20 cellular contexts compared by ENCODE assay signal in the genomic region with DNA sequence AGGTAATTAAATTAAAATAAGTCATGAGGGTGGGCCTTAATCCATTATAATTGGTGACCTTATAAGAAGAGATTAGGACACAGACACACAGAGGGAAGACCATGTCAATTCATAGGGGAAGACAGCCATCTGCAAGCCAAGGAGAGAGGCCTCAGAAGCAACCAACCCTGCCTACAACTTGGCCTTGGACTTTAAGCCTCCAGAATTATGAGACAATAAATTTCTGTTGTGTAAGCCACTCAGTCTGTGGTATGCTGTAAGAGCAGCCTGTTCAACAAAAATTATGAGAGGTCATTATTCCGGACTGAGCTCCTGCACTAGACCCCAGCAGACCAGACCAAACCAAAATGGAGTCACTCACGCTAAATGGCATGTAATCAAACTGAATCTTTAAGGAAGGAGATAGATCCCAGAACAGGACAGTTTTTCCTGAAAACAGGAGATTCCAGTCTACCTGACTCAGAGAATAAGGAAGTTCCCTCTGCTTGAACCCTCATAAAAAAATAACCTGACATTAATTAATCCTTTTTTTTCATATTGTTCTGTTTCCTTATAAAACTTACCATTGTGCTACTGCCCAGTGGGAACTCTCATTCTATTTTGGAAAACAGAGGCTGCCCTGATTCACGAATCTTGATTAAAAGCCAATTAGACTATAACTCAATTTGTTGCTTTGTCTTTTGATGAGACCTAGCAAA.
"Had no signal": no experiment of that assay in that cellular context is flagged by ENCODE, and none has a peak within 500 bp of the region (broad histone marks: within the 10 kb centered on the region; RNA-seq: fewer than 3 reads in every experiment).

No MANE protein-coding gene starts in this region.

- DNase-seq: activated CD4-positive, alpha-beta T cell treated with anti-CD3 and anti-CD28 coated beads, Interleukin-2, amount 50 U/mL, for 4 hours; activated gamma-delta T cell treated with Interleukin-2 at 50 U/mL for 16 hours; adrenal gland; cerebellar nuclear complex; effector memory CD4-positive, alpha-beta T cell; esophagus squamous epithelium; foreskin fibroblast; glutamatergic neuron; hypothalamus; left ventricle myocardium inferior; mammary epithelial cell; midbrain; occipital lobe; stimulated activated CD4-positive, alpha-beta T cell treated with anti-CD3 and anti-CD28 coated beads, Interleukin-15, amount 100 ng/mL, for 24 hours; stimulated activated CD4-positive, alpha-beta T cell treated with anti-CD3 and anti-CD28 coated beads, Interleukin-4, amount 100 ng/mL, for 1 hour; T-helper 2 cell; upper lobe of right lung had no signal

- H3K27ac ChIP-seq: adrenal gland, esophagus squamous epithelium, left ventricle myocardium inferior, right atrium auricular region, skin epidermis, thoracic aorta, upper lobe of right lung had no signal

- H3K4me3 ChIP-seq: adrenal gland, esophagus squamous epithelium, left ventricle myocardium inferior, right atrium auricular region, skin epidermis, thoracic aorta, upper lobe of right lung had no signal

- H3K36me3 ChIP-seq: adrenal gland, esophagus squamous epithelium, left ventricle myocardium inferior, right atrium auricular region, thoracic aorta, upper lobe of right lung had no signal

- H3K27me3 ChIP-seq: adrenal gland, esophagus squamous epithelium, right atrium auricular region, upper lobe of right lung had no signal

- H3K4me1 ChIP-seq: esophagus squamous epithelium, right atrium auricular region, upper lobe of right lung had no signal

- H3K9me3 ChIP-seq: adrenal gland, esophagus squamous epithelium, left ventricle myocardium inferior, right atrium auricular region, thoracic aorta, upper lobe of right lung had no signal
